8 cellular contexts compared by ENCODE assay signal in the genomic region with DNA sequence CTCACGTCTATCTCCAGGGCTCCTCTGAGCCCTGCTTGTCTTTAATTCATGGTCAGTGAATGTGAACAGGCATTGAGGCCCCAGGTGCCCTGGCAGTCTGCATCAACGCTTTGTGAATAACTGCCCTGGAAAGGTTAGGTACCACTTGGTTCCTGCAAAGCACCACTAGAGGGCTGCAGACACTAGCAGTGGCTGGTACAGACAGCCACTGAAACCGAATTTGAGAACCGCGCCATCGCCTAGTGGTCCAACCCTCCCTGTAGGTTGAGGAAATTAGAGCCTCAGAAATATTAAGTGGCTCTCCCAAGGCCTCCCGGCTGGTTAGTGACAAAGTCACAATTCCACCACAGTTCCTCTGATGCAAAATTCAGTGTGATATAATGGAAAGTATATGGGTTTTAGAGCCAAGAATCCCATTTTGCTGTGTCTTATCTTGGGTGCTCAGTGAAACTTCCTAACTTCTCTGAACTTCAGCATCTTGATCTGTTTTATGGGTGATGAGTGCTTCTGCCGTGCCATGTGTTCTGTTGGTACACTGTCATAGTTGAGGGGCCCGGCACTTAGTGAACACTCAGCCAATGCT. TPM values are rescaled to one million over a fixed set of nuclear protein-coding genes. Genes with fewer than 3 reads are reported as not detected.
A peak's percentile ranks its signal among the peaks of the same experiment; 100 is the strongest.
DNase-seq lines count a peak whose midpoint lies in the region; ATAC-seq and TF ChIP-seq lines count a peak whose summit lies in the region.

No MANE protein-coding gene starts in this region.

- H3K27me3 ChIP-seq in endodermal cell (ENCODE audit: control insufficient read depth, insufficient read depth, low read length, poor library complexity, severe bottlenecking) = no peaks in the 10 kb centered on the region

- no peaks in the 10 kb centered on the region for H3K36me3 Mint-ChIP-seq in endodermal cell (ENCODE audit: low read depth)

- H3K9me3 ChIP-seq in endodermal cell (ENCODE audit: control insufficient read depth, low read length) = no peaks in the 10 kb centered on the region

- 29 to 37% methylated on average over 6 to 9 of the region's 9 CpGs for WGBS in endodermal cell (ENCODE audit: insufficient coverage in 1 of 2, insufficient read length in 1 of 2), 2 experiments

- no peak overlapping the region for H3K4me3 ChIP-seq in endodermal cell (ENCODE audit: low read length)

- H3K27ac ChIP-seq in C4-2B (no peak overlapping the region), endodermal cell (ENCODE audit: low read depth, low read length) (no peak overlapping the region)

- H3K9me3 Mint-ChIP-seq in endodermal cell = no peaks in the 10 kb centered on the region

- H3K36me3 ChIP-seq in endodermal cell (ENCODE audit: control insufficient read depth, insufficient read depth, low read length) = no peaks in the 10 kb centered on the region

- no peak overlapping the region for H3K4me3 Mint-ChIP-seq in endodermal cell

- DNase-seq in GM19238 (ENCODE audit: insufficient read length, low spot score) (peak; percentile 45), NCI-H748 treated with DMSO at 0.1 percent for 48 hours (lab: John Stamatoyannopoulos, UW) (peak; percentile 72), endodermal cell (peak; percentile 88), mucosa of gallbladder (ENCODE audit: low spot score) (peak; percentile 74)
- DNase-seq in activated CD8-positive, alpha-beta memory T cell treated with anti-CD3 and anti-CD28 coated beads for 24 hours = peak; percentile 81
- DNase-seq in stimulated activated CD8-positive, alpha-beta memory T cell treated with anti-CD3 and anti-CD28 coated beads, Interleukin-7, amount 100 ng/mL, for 4 hours (ENCODE audit: low read depth in 2 of 2) = peak; percentile 54 to 63

- no peak overlapping the region for H3K9ac ChIP-seq in endodermal cell (ENCODE audit: extremely low read depth, low read length, poor library complexity, severe bottlenecking)

- no peaks in the 10 kb centered on the region for H3K4me1 Mint-ChIP-seq in endodermal cell

- peak; percentile 86 for ATAC-seq in HG03521 (IDR thresholded peaks at IDR 0.05; ENCODE audit: unreplicated experiment)

- peaks cover 1% of the 10 kb centered on the region for H3K27me3 Mint-ChIP-seq in endodermal cell (ENCODE audit: insufficient read depth)

- no peak overlapping the region for H3K27ac Mint-ChIP-seq in endodermal cell

- no peaks in the 10 kb centered on the region for H3K4me1 ChIP-seq in endodermal cell (ENCODE audit: control insufficient read depth, insufficient read depth, low read length)

- TF ChIP-seq CTCF in C4-2B (conservative IDR thresholded peaks at IDR 0.05) = peak; percentile 95
- TF ChIP-seq CTCF in endodermal cell (conservative IDR thresholded peaks at IDR 0.05) = peak; percentile 95

RNA-seq across cellular contexts. Expression of a gene that starts 46.2 kb away (rescaled TPM):
- total RNA-seq in endodermal cell (10 to 100 TPM; 63.8 to 77.5 TPM), mucosa of gallbladder (23.6 TPM)
- 53.2 TPM for polyA plus RNA-seq in endodermal cell (2013, experiment 1 of 2)
- polyA plus RNA-seq in endodermal cell (2013, experiment 2 of 2) = 51.7 TPM
